In the genomic region with DNA sequence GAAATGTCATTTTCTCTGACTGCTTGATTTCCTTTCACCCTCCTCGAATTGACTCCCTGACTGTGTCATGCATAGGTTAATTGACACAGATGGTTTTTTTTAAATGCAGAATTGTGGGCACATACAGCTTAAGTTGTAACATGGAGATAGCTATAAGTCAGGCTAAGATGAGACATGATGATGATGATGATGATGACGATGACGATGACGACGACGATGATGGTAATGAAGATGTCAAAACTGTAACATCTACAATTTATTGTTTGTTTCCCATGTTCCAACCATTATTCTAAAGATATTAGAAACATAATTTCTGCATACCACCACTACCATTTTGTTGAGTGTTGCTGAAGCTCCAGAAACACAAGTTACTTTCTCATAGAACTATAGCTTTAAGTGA, we compare ENCODE assay signal across 27 cellular contexts.
"Had no signal": no experiment of that assay in that cellular context is flagged by ENCODE, and none has a peak within 500 bp of the region (broad histone marks: within the 10 kb centered on the region; RNA-seq: fewer than 3 reads in every experiment).

No MANE protein-coding gene starts in this region.

- H3K36me3 ChIP-seq: stomach, suprapubic skin, thoracic aorta, thyroid gland, tibial artery, tibial nerve, transverse colon, upper lobe of left lung, upper lobe of right lung, uterus, vagina had no signal

- H3K9me3 ChIP-seq: stomach, suprapubic skin, testis, thoracic aorta, thyroid gland, tibial artery, tibial nerve, transverse colon, upper lobe of left lung, upper lobe of right lung, uterus, vagina had no signal

- H3K4me1 ChIP-seq: stomach, suprapubic skin, testis, thyroid gland, tibial artery, tibial nerve, transverse colon, upper lobe of left lung, upper lobe of right lung, uterus, vagina had no signal

- FAIRE-seq: urothelium cell line had no signal

- H3K4me3 ChIP-seq: stomach, suprapubic skin, testis, thoracic aorta, thyroid gland, tibial artery, tibial nerve, transverse colon, upper lobe of left lung, upper lobe of right lung, uterus, vagina had no signal

- H3K27me3 ChIP-seq: stomach, suprapubic skin, testis, thyroid gland, tibial artery, tibial nerve, transverse colon, upper lobe of left lung, upper lobe of right lung, uterus, vagina had no signal

- H3K27ac ChIP-seq: stomach, suprapubic skin, testis, thoracic aorta, thyroid gland, tibial artery, tibial nerve, transverse colon, upper lobe of left lung, upper lobe of right lung, uterus, vagina had no signal

- ATAC-seq: stimulated activated effector memory CD8-positive, alpha-beta T cell treated with anti-CD3 and anti-CD28 coated beads, Interleukin-12 subunit alpha, Interleukin-12 subunit beta, amount 100 ng/mL, for 72 hours; stimulated activated memory B cell treated with anti-CD40 and anti-IgM and Interleukin-4, amounts not matched to agents 10 μg/mL and 1 μg/mL and 100 μg/mL, for 72 hours; stimulated activated naive B cell treated with anti-CD40 and anti-IgM and Interleukin-4, amounts not matched to agents 10 μg/mL and 1 μg/mL and 100 μg/mL, for 72 hours; stimulated activated naive CD8-positive, alpha-beta T cell treated with anti-CD3 and anti-CD28 coated beads, Interleukin-15, amount 100 ng/mL, for 72 hours; stimulated activated naive CD8-positive, alpha-beta T cell treated with anti-CD3 and anti-CD28 coated beads, Interleukin-15, Interleukin-2, amounts not matched to agents 100 U/mL and 50 U/mL, for 24 hours; upper lobe of right lung had no signal

- DNase-seq: stimulated activated CD4-positive, alpha-beta T cell treated with anti-CD3 and anti-CD28 coated beads, Interleukin-2, amount 100 ng/mL, for 48 hours; stimulated activated CD4-positive, alpha-beta T cell treated with anti-CD3 and anti-CD28 coated beads, Interleukin-4, amount 100 ng/mL, for 1 hour; stimulated activated CD4-positive, alpha-beta T cell treated with anti-CD3 and anti-CD28 coated beads, Interleukin-4, amount 100 ng/mL, for 24 hours; stimulated activated CD4-positive, alpha-beta T cell treated with anti-CD3 and anti-CD28 coated beads, Interleukin-4, amount 100 ng/mL, for 4 hours; stimulated activated CD8-positive, alpha-beta memory T cell treated with anti-CD3 and anti-CD28 coated beads, Interleukin-4, amount 100 ng/mL, for 48 hours; stimulated activated naive B cell treated with anti-CD40 and anti-IgM and Interleukin-4, amounts not matched to agents 10 μg/mL and 1 μg/mL and 100 μg/mL, for 72 hours; stimulated activated naive CD4-positive, alpha-beta T cell; stimulated activated naive CD4-positive, alpha-beta T cell treated with Interleukin-2 at 50 U/mL for 16 hours; stimulated activated naive CD8-positive, alpha-beta T cell treated with anti-CD3 and anti-CD28 coated beads, Interleukin-15, amount 100 ng/mL, for 72 hours; stimulated activated naive CD8-positive, alpha-beta T cell treated with anti-CD3 and anti-CD28 coated beads, Interleukin-15, Interleukin-2, amounts not matched to agents 100 U/mL and 50 U/mL, for 24 hours; stomach; substantia nigra; testis; thyroid gland; tibial artery; transverse colon; trophoblast cell; upper lobe of left lung; upper lobe of right lung; uterus had no signal
